Comparison of ENCODE assay signal across 13 cellular contexts in the genomic region with DNA sequence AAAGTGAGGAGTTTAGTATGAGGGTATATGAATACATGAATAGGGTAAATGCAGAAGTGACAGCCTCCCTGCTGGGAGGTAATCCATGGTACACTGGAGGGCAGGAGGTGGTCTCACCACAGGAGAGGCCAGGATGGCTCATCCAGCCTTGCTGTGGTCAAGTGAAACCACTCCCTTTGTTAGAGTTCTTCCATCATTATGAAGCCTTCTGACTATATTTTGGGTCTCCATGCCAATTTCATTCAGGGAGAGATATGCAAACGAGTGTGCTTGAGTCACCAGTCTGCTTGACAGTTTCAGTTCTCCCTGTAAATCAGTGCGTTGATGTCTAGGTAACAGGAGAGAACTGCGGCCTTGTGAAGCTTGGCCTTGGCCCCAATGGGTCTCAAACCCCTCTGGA. TPM values are rescaled to one million over a fixed set of nuclear protein-coding genes. Genes with fewer than 3 reads are reported as not detected.
DNase-seq lines count a peak whose midpoint lies in the region; ATAC-seq lines count a peak whose summit lies in the region.
"Had no signal": no experiment of that assay in that cellular context is flagged by ENCODE, and none has a peak within 500 bp of the region (broad histone marks: within the 10 kb centered on the region; RNA-seq: fewer than 3 reads in every experiment).

No MANE protein-coding gene starts in this region.

- no peak overlapping the region for H3K27ac Mint-ChIP-seq in activated T-helper 17 cell treated with anti-CD3 and anti-CD28 coated beads, Interleukin-2, amount 50 U/mL, for 72 hours
- H3K27ac Mint-ChIP-seq in activated CD4-positive, alpha-beta T cell treated with anti-CD3 and anti-CD28 coated beads, Interleukin-2, amount 10 ng/mL, durations not matched to agents 24 days and 14 days, result no peak overlapping the region
- H3K27ac Mint-ChIP-seq: T-helper 17 cell had no signal

- H3K4me1 Mint-ChIP-seq in activated T-helper 17 cell treated with anti-CD3 and anti-CD28 coated beads, Interleukin-2, amount 50 U/mL, for 72 hours, result peaks cover 7% of the 10 kb centered on the region
- H3K4me1 Mint-ChIP-seq in activated CD4-positive, alpha-beta T cell treated with anti-CD3 and anti-CD28 coated beads, Interleukin-2, amount 10 ng/mL, durations not matched to agents 24 days and 14 days, result peaks cover 2% of the 10 kb centered on the region

- no peaks in the 10 kb centered on the region for H3K9me3 Mint-ChIP-seq in activated T-helper 17 cell treated with anti-CD3 and anti-CD28 coated beads, Interleukin-2, amount 50 U/mL, for 72 hours
- no peaks in the 10 kb centered on the region for H3K9me3 Mint-ChIP-seq in activated CD4-positive, alpha-beta T cell treated with anti-CD3 and anti-CD28 coated beads, Interleukin-2, amount 10 ng/mL, durations not matched to agents 24 days and 14 days
- H3K9me3 Mint-ChIP-seq: IgD-negative memory B cell had no signal

- no peaks in the 10 kb centered on the region for H3K36me3 Mint-ChIP-seq in activated T-helper 17 cell treated with anti-CD3 and anti-CD28 coated beads, Interleukin-2, amount 50 U/mL, for 72 hours (ENCODE audit: low read depth)
- no peaks in the 10 kb centered on the region for H3K36me3 Mint-ChIP-seq in activated CD4-positive, alpha-beta T cell treated with anti-CD3 and anti-CD28 coated beads, Interleukin-2, amount 10 ng/mL, durations not matched to agents 24 days and 14 days (ENCODE audit: low read depth)

- intact Hi-C loops in activated CD4-positive, alpha-beta T cell treated with anti-CD3 and anti-CD28 coated beads, Interleukin-2, amount 10 ng/mL, durations not matched to agents 24 days and 14 days (cut with micrococcal nuclease), result no loop called here

- no peak overlapping the region for H3K4me3 Mint-ChIP-seq in activated T-helper 17 cell treated with anti-CD3 and anti-CD28 coated beads, Interleukin-2, amount 50 U/mL, for 72 hours
- H3K4me3 Mint-ChIP-seq in activated CD4-positive, alpha-beta T cell treated with anti-CD3 and anti-CD28 coated beads, Interleukin-2, amount 10 ng/mL, durations not matched to agents 24 days and 14 days, result no peak overlapping the region
- H3K4me3 Mint-ChIP-seq: T-helper 17 cell had no signal

- DNase-seq in Ammon's horn (ENCODE audit: low spot score), result no peak
- no peak for DNase-seq in NCI-H524 treated with DMSO at 0.1 percent for 48 hours (lab: John Stamatoyannopoulos, UW)
- DNase-seq in activated CD4-positive, alpha-beta T cell treated with anti-CD3 and anti-CD28 coated beads, Interleukin-2, amount 10 ng/mL, durations not matched to agents 24 days and 14 days, result no peak
- no peak for DNase-seq in T1000 (lab: John Stamatoyannopoulos, UW)
- DNase-seq: brain microvascular endothelial cell, NCI-H446 treated with DMSO at 0.1 percent for 48 hours, T-helper 17 cell had no signal

- ATAC-seq in GM18511 (IDR thresholded peaks at IDR 0.05; ENCODE audit: unreplicated experiment) (peak; percentile 73), GM21529 (IDR thresholded peaks at IDR 0.05; ENCODE audit: unreplicated experiment) (peak; percentile 76), HG03442 (IDR thresholded peaks at IDR 0.05; ENCODE audit: unreplicated experiment) (peak; percentile 78)
- ATAC-seq in activated T-helper 17 cell treated with anti-CD3 and anti-CD28 coated beads, Interleukin-2, amount 50 U/mL, for 72 hours (replicated peaks), result peak; percentile 31
- ATAC-seq: T-helper 17 cell had no signal

- H3K27me3 Mint-ChIP-seq in activated T-helper 17 cell treated with anti-CD3 and anti-CD28 coated beads, Interleukin-2, amount 50 U/mL, for 72 hours, result no peaks in the 10 kb centered on the region
- no peaks in the 10 kb centered on the region for H3K27me3 Mint-ChIP-seq in activated CD4-positive, alpha-beta T cell treated with anti-CD3 and anti-CD28 coated beads, Interleukin-2, amount 10 ng/mL, durations not matched to agents 24 days and 14 days
- H3K27me3 Mint-ChIP-seq: IgD-negative memory B cell, T-helper 17 cell had no signal

RNA-seq across cellular contexts. Expression of a gene that starts 16.4 kb away (rescaled TPM):
- total RNA-seq in activated T-helper 17 cell treated with anti-CD3 and anti-CD28 coated beads, Interleukin-2, amount 50 U/mL, for 72 hours, result not detected
- not detected in 2 replicates for total RNA-seq in activated CD4-positive, alpha-beta T cell treated with anti-CD3 and anti-CD28 coated beads, Interleukin-2, amount 10 ng/mL, durations not matched to agents 24 days and 14 days
- total RNA-seq: endothelial cell of umbilical vein, T-helper 17 cell had no signal

RNA-seq across cellular contexts. Expression of a gene that starts 44.7 kb away (rescaled TPM):
- total RNA-seq in activated T-helper 17 cell treated with anti-CD3 and anti-CD28 coated beads, Interleukin-2, amount 50 U/mL, for 72 hours, result 10 to 100 TPM; 46.2 to 49.4 TPM
- total RNA-seq in activated CD4-positive, alpha-beta T cell treated with anti-CD3 and anti-CD28 coated beads, Interleukin-2, amount 10 ng/mL, durations not matched to agents 24 days and 14 days, result 37.9 and 43.8 TPM in 2 replicates
